8 cellular contexts compared by ENCODE assay signal in the genomic region with DNA sequence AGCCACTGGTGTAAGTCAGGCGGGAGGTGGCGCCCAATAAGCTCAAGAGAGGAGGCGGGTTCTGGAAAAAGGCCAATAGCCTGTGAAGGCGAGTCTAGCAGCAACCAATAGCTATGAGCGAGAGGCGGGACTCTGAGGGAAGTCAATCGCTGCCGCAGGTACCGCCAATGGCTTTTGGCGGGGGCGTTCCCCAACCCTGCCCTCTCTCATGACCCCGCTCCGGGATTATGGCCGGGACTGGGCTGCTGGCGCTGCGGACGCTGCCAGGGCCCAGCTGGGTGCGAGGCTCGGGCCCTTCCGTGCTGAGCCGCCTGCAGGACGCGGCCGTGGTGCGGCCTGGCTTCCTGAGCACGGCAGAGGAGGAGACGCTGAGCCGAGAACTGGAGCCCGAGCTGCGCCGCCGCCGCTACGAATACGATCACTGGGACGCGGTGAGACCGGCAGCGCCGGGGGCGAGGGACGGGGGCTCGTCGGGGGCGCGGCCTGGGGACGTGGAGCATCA. TPM values are rescaled to one million over a fixed set of nuclear protein-coding genes. Genes with fewer than 3 reads are reported as not detected.
DNase-seq lines count a peak whose midpoint lies in the region; ATAC-seq and FAIRE-seq lines count a peak whose summit lies in the region.

A gene with protein sequence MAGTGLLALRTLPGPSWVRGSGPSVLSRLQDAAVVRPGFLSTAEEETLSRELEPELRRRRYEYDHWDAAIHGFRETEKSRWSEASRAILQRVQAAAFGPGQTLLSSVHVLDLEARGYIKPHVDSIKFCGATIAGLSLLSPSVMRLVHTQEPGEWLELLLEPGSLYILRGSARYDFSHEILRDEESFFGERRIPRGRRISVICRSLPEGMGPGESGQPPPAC (plus strand): TSS at position 201 of the 502 bp plus-strand sequence. CDS start 27 bp downstream, at position 228.

- peak; percentile 95 for FAIRE-seq in islet of Langerhans (lab: Jason Lieb, UNC)

- DNase-seq in AG08395 (ENCODE audit: low spot score) (peak; percentile 98), NCI-H345 treated with DMSO at 0.1 percent for 48 hours (lab: John Stamatoyannopoulos, UW; ENCODE audit: unreplicated experiment) (peak; percentile 99), cerebellum (ENCODE audit: low spot score) (peak; percentile 98)
- DNase-seq in activated CD4-positive, alpha-beta T cell treated with anti-CD3 and anti-CD28 coated beads for 1 hour, result peak; percentile 91
- DNase-seq in stimulated activated CD4-positive, alpha-beta T cell treated with anti-CD3 and anti-CD28 coated beads, Interleukin-12 subunit alpha, Interleukin-12 subunit beta, amount 100 ng/mL, for 24 hours (ENCODE audit: low read depth in 2 of 2), result peak; percentile 87 to 94

- ATAC-seq in GM19023 (IDR thresholded peaks at IDR 0.05; ENCODE audit: unreplicated experiment) (peak; percentile 78), HG03280 (IDR thresholded peaks at IDR 0.05; ENCODE audit: unreplicated experiment) (peak; percentile 76)

RNA-seq across cellular contexts. Expression of the gene that starts here (rescaled TPM):
- 21.2 TPM for total RNA-seq in cerebellum

Comparison
In these comparisons a context has a peak if more than half of its experiments do, and no peak if none do; other contexts are left out.
1. Peak in every context shown above with its lines: DNase-seq and ATAC-seq.